ENCODE assay signal across 21 cellular contexts in the genomic region with DNA sequence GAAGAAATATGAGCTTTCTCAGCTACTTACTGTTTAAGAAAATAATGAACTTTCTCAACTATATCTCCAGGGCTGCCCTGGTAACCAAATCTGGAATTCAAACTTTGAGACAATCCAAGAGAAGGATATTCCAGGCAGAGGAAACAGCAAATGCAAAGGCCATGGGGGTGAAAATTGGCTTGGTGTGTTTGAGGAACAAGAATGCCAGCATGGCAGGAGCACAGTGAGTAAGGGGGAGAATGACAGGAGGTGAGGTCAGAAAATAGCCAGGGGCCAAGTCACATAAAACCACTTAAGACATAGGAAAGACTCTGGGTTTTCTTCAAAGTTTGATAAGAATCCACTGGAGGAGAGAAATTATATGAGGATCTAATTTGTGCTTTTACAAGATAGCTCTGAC. TPM values are rescaled to one million over a fixed set of nuclear protein-coding genes. Genes with fewer than 3 reads are reported as not detected.
DNase-seq lines count a peak whose midpoint lies in the region; ATAC-seq and TF ChIP-seq lines count a peak whose summit lies in the region.
"Had no signal": no experiment of that assay in that cellular context is flagged by ENCODE, and none has a peak within 500 bp of the region (broad histone marks: within the 10 kb centered on the region; RNA-seq: fewer than 3 reads in every experiment).

No MANE protein-coding gene starts in this region.

- H3K9me3 Mint-ChIP-seq in mesothelial cell of epicardium = peaks cover 7% of the 10 kb centered on the region
- no peaks in the 10 kb centered on the region for H3K9me3 Mint-ChIP-seq in activated CD4-positive, alpha-beta memory T cell treated with anti-CD3 and anti-CD28 coated beads, Interleukin-2, amount 10 ng/mL, durations not matched to agents 7 days and 5 days
- H3K9me3 Mint-ChIP-seq: H9 had no signal

- H3K9me3 ChIP-seq in hepatocyte (ENCODE audit: low read depth) (no peaks in the 10 kb centered on the region), smooth muscle cell (replicated peaks; ENCODE audit: low read depth) (no peaks in the 10 kb centered on the region)
- H3K9me3 ChIP-seq: A549 had no signal

- peaks cover 13% of the 10 kb centered on the region for H3K4me1 ChIP-seq in hepatocyte (ENCODE audit: insufficient read depth)
- H3K4me1 ChIP-seq in smooth muscle cell (ENCODE audit: low read depth) = no peaks in the 10 kb centered on the region
- H3K4me1 ChIP-seq: A549 had no signal

- no peak overlapping the region for H3K9ac ChIP-seq in smooth muscle cell (ENCODE audit: low read depth)

- intact Hi-C loops in dorsolateral prefrontal cortex (cut with DNase I) = no loop called here

- no peaks in the 10 kb centered on the region for H3K36me3 ChIP-seq in hepatocyte (replicated peaks; ENCODE audit: insufficient read depth, low read depth)
- no peaks in the 10 kb centered on the region for H3K36me3 ChIP-seq in smooth muscle cell (ENCODE audit: low read depth)

- no peaks in the 10 kb centered on the region for H3K36me3 Mint-ChIP-seq in mesothelial cell of epicardium
- H3K36me3 Mint-ChIP-seq in activated CD4-positive, alpha-beta memory T cell treated with anti-CD3 and anti-CD28 coated beads, Interleukin-2, amount 10 ng/mL, durations not matched to agents 7 days and 5 days (ENCODE audit: low read depth) = no peaks in the 10 kb centered on the region
- H3K36me3 Mint-ChIP-seq: CD4-positive, alpha-beta memory T cell had no signal

- H3F3A ChIP-seq in smooth muscle cell (ENCODE audit: low read depth) = no peaks in the 10 kb centered on the region

- H4K20me1 ChIP-seq in hepatocyte (ENCODE audit: insufficient read depth, poor library complexity, severe bottlenecking) (no peaks in the 10 kb centered on the region), smooth muscle cell (ENCODE audit: low read depth) (no peaks in the 10 kb centered on the region)

- no peak overlapping the region for H3K4me3 ChIP-seq in hepatocyte
- no peak overlapping the region for H3K4me3 ChIP-seq in smooth muscle cell
- H3K4me3 ChIP-seq in dorsolateral prefrontal cortex = no peak overlapping the region
- H3K4me3 ChIP-seq: A549, GM12878, GM23338 had no signal

- H3K79me2 ChIP-seq in hepatocyte (no peaks in the 10 kb centered on the region), smooth muscle cell (ENCODE audit: low read depth) (no peaks in the 10 kb centered on the region)

- no peaks in the 10 kb centered on the region for H3K9me2 ChIP-seq in hepatocyte (replicated peaks; ENCODE audit: insufficient read depth)

- CTCF ChIA-PET in activated CD4-positive, alpha-beta memory T cell treated with anti-CD3 and anti-CD28 coated beads, Interleukin-2, amount 10 ng/mL, durations not matched to agents 7 days and 5 days (lab: Charles Lee) = no interaction called here

- POLR2A ChIA-PET in activated CD4-positive, alpha-beta memory T cell treated with anti-CD3 and anti-CD28 coated beads, Interleukin-2, amount 10 ng/mL, durations not matched to agents 7 days and 5 days (lab: Charles Lee) = no interaction called here

- TF ChIP-seq CTCF in hepatocyte (IDR thresholded peaks at IDR 0.05; ENCODE audit: poor library complexity) = no peak
- no peak for TF ChIP-seq CTCF in mesothelial cell of epicardium (IDR thresholded peaks at IDR 0.05; ENCODE audit: unreplicated experiment)
- no peak for TF ChIP-seq CTCF in smooth muscle cell (IDR thresholded peaks at IDR 0.05; ENCODE audit: borderline replicate concordance, insufficient read depth, poor library complexity, severe bottlenecking)
- TF ChIP-seq CTCF in dorsolateral prefrontal cortex (IDR thresholded peaks at IDR 0.05 in 54 of 56, conservative IDR thresholded peaks at IDR 0.05 in 2 of 56; ENCODE audit: low read depth in 1 of 56, partially characterized antibody in 56 of 56) = no peak

- H3K27me3 Mint-ChIP-seq in mesothelial cell of epicardium (ENCODE audit: low read depth) = no peaks in the 10 kb centered on the region
- H3K27me3 Mint-ChIP-seq in activated CD4-positive, alpha-beta memory T cell treated with anti-CD3 and anti-CD28 coated beads, Interleukin-2, amount 10 ng/mL, durations not matched to agents 7 days and 5 days = no peaks in the 10 kb centered on the region

- H3K27ac ChIP-seq in hepatocyte (peak overlapping the region; percentile 15), smooth muscle cell (ENCODE audit: low read depth) (no peak overlapping the region), dorsolateral prefrontal cortex (no peak overlapping the region)
- H3K27ac ChIP-seq: 22Rv1, A549 had no signal

- H3K27ac Mint-ChIP-seq in mesothelial cell of epicardium = peak overlapping the region; percentile 66
- H3K27ac Mint-ChIP-seq in activated CD4-positive, alpha-beta memory T cell treated with anti-CD3 and anti-CD28 coated beads, Interleukin-2, amount 10 ng/mL, durations not matched to agents 7 days and 5 days = no peak overlapping the region
- H3K27ac Mint-ChIP-seq: CD4-positive, alpha-beta memory T cell; GM23338; H9 had no signal

- no peak overlapping the region for H3K4me2 ChIP-seq in hepatocyte
- no peak overlapping the region for H3K4me2 ChIP-seq in smooth muscle cell
- H3K4me2 ChIP-seq: A549, GM23338 had no signal

- ATAC-seq in GM19035 (IDR thresholded peaks at IDR 0.05; ENCODE audit: unreplicated experiment) = no peak
- ATAC-seq: A549, GM12878, GM23338, HCT116 had no signal

- peaks cover 12% of the 10 kb centered on the region for H3K4me1 Mint-ChIP-seq in mesothelial cell of epicardium
- H3K4me1 Mint-ChIP-seq in activated CD4-positive, alpha-beta memory T cell treated with anti-CD3 and anti-CD28 coated beads, Interleukin-2, amount 10 ng/mL, durations not matched to agents 7 days and 5 days = no peaks in the 10 kb centered on the region
- H3K4me1 Mint-ChIP-seq: CD4-positive, alpha-beta memory T cell had no signal

- no peak overlapping the region for H3K4me3 Mint-ChIP-seq in mesothelial cell of epicardium
- no peak overlapping the region for H3K4me3 Mint-ChIP-seq in activated CD4-positive, alpha-beta memory T cell treated with anti-CD3 and anti-CD28 coated beads, Interleukin-2, amount 10 ng/mL, durations not matched to agents 7 days and 5 days
- H3K4me3 Mint-ChIP-seq: CD4-positive, alpha-beta memory T cell; GM23338; H9 had no signal

- no peaks in the 10 kb centered on the region for H3K27me3 ChIP-seq in hepatocyte
- no peaks in the 10 kb centered on the region for H3K27me3 ChIP-seq in smooth muscle cell (ENCODE audit: low read depth)
- H3K27me3 ChIP-seq in dorsolateral prefrontal cortex = no peaks in the 10 kb centered on the region

- H2AFZ ChIP-seq in hepatocyte (no peak overlapping the region), smooth muscle cell (ENCODE audit: low read depth) (peak overlapping the region; percentile 47)
- H2AFZ ChIP-seq: GM23338 had no signal

- DNase-seq in ELF-1 (ENCODE audit: low read depth, low spot score) = peak; percentile 5
- DNase-seq in hepatocyte (ENCODE audit: low spot score) = no peak
- DNase-seq in mesothelial cell of epicardium (ENCODE audit: low spot score in 2 of 2, unreplicated experiment in 2 of 2) = no peak
- no peak for DNase-seq in smooth muscle cell (lab: John Stamatoyannopoulos, UW; ENCODE audit: unreplicated experiment)
- no peak for DNase-seq in dorsolateral prefrontal cortex
- DNase-seq in activated CD4-positive, alpha-beta memory T cell treated with anti-CD3 and anti-CD28 coated beads, Interleukin-2, amount 10 ng/mL, durations not matched to agents 7 days and 5 days = no peak
- DNase-seq: ACHN; C1 segment of cervical spinal cord; Calu3; CD4-positive, alpha-beta memory T cell; COR-L47; DMS53; DMS79 treated with DMSO at 0.1 percent for 48 hours; H9 had no signal

RNA-seq across cellular contexts. Expression of gene BTC, which starts 27.2 kb away (rescaled TPM):
- total RNA-seq in hepatocyte (1.7 and 2.5 TPM in 2 replicates), mesothelial cell of epicardium (1.6 to 1.9 TPM (median 1.7 TPM) in 3 replicates), smooth muscle cell (0.18 TPM in 1 of 2 replicates, not detected in the other), dorsolateral prefrontal cortex (1 to 10 TPM in 84 of 120 experiments, under 1 TPM in 36; 0.36 to 4.9 (median 1.3) TPM)
- polyA plus RNA-seq in hepatocyte (0.21 and 2.0 TPM in 2 replicates), smooth muscle cell (0.21 TPM in 1 of 2 replicates, not detected in the other)
- total RNA-seq in activated CD4-positive, alpha-beta memory T cell treated with anti-CD3 and anti-CD28 coated beads, Interleukin-2, amount 10 ng/mL, durations not matched to agents 7 days and 5 days = not detected
- total RNA-seq: CD4-positive, alpha-beta memory T cell; GM12878; H9 had no signal
- polyA plus RNA-seq: BJ; CD4-positive, alpha-beta memory T cell; GM12878 had no signal
